8 cellular contexts compared by ENCODE assay signal in genomic region chr19:49580264-49581006, GRCh38. TPM values are rescaled to one million over a fixed set of nuclear protein-coding genes. Genes with fewer than 3 reads are reported as not detected.
A peak's percentile ranks its signal among the peaks of the same experiment; 100 is the strongest.
DNase-seq lines count a peak whose midpoint lies in the region; TF ChIP-seq lines count a peak whose summit lies in the region.

A gene with protein sequence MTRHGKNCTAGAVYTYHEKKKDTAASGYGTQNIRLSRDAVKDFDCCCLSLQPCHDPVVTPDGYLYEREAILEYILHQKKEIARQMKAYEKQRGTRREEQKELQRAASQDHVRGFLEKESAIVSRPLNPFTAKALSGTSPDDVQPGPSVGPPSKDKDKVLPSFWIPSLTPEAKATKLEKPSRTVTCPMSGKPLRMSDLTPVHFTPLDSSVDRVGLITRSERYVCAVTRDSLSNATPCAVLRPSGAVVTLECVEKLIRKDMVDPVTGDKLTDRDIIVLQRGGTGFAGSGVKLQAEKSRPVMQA (minus strand): TSS chr19:49580556. CDS start chr19:49560691, 19,865 bp downstream.

- DNase-seq in Daoy (ENCODE audit: low read depth) (peak; percentile 98), H4 (ENCODE audit: low spot score) (peak; percentile 97), M059J (ENCODE audit: low read depth) (peak; percentile 95), SHP77 treated with DMSO at 0.1 percent for 48 hours (lab: John Stamatoyannopoulos, UW) (peak; percentile 91), fibroblast of pulmonary artery (ENCODE audit: low read depth) (peak; percentile 98), nephron progenitor cell (peak; percentile 96)
- DNase-seq in activated effector memory CD4-positive, alpha-beta T cell treated with Interleukin-2 at 50 U/mL for 16 hours = peak; percentile 94

- no peaks in the 10 kb centered on the region for H3K9me3 Mint-ChIP-seq in nephron progenitor cell
- H3K9me3 Mint-ChIP-seq in stimulated activated naive CD8-positive, alpha-beta T cell treated with anti-CD3 and anti-CD28 coated beads, Interleukin-15, Interleukin-2, amounts not matched to agents 100 ng/mL and 50 ng/mL, for 24 hours = no peaks in the 10 kb centered on the region

- peaks cover 9% of the 10 kb centered on the region for H3K27me3 Mint-ChIP-seq in nephron progenitor cell (ENCODE audit: low read depth, poor library complexity)
- H3K27me3 Mint-ChIP-seq in stimulated activated naive CD8-positive, alpha-beta T cell treated with anti-CD3 and anti-CD28 coated beads, Interleukin-15, Interleukin-2, amounts not matched to agents 100 ng/mL and 50 ng/mL, for 24 hours = no peaks in the 10 kb centered on the region

- peak within 1 kb of the TSS; percentile 95 for H3K4me3 Mint-ChIP-seq in nephron progenitor cell
- H3K4me3 Mint-ChIP-seq in stimulated activated naive CD8-positive, alpha-beta T cell treated with anti-CD3 and anti-CD28 coated beads, Interleukin-15, Interleukin-2, amounts not matched to agents 100 ng/mL and 50 ng/mL, for 24 hours = peak within 1 kb of the TSS; percentile 92

- TF ChIP-seq CTCF in fibroblast of pulmonary artery (IDR thresholded peaks at IDR 0.05; ENCODE audit: low read length, missing control alignments) (no peak), nephron progenitor cell (IDR thresholded peaks at IDR 0.05) (no peak)

- peak within 1 kb of the TSS; percentile 80 for H3K4me3 ChIP-seq in fibroblast of pulmonary artery (replicated peaks; ENCODE audit: low read depth, low read length)

- peak within 1 kb of the TSS; percentile 96 for H3K27ac Mint-ChIP-seq in nephron progenitor cell
- H3K27ac Mint-ChIP-seq in stimulated activated naive CD8-positive, alpha-beta T cell treated with anti-CD3 and anti-CD28 coated beads, Interleukin-15, Interleukin-2, amounts not matched to agents 100 ng/mL and 50 ng/mL, for 24 hours = peak within 1 kb of the TSS; percentile 78

- peaks cover 10% of the 10 kb centered on the region for H3K36me3 Mint-ChIP-seq in nephron progenitor cell (ENCODE audit: low read depth)
- peaks cover 3% of the 10 kb centered on the region for H3K36me3 Mint-ChIP-seq in stimulated activated naive CD8-positive, alpha-beta T cell treated with anti-CD3 and anti-CD28 coated beads, Interleukin-15, Interleukin-2, amounts not matched to agents 100 ng/mL and 50 ng/mL, for 24 hours (ENCODE audit: low read depth)

- peaks cover 37% of the 10 kb centered on the region for H3K4me1 Mint-ChIP-seq in nephron progenitor cell
- peaks cover 33% of the 10 kb centered on the region for H3K4me1 Mint-ChIP-seq in stimulated activated naive CD8-positive, alpha-beta T cell treated with anti-CD3 and anti-CD28 coated beads, Interleukin-15, Interleukin-2, amounts not matched to agents 100 ng/mL and 50 ng/mL, for 24 hours (ENCODE audit: low read depth)

RNA-seq across cellular contexts. Expression of the gene that starts here (rescaled TPM):
- total RNA-seq in Daoy (2014; rRNA removed; shearing (Covaris generic)) = 182 and 246 TPM in 2 replicates
- 95.7 and 114 TPM in 2 replicates for total RNA-seq in H4 (2014; rRNA removed; shearing (Covaris generic))
- total RNA-seq in M059J (2014; rRNA removed; shearing (Covaris generic)) = 122 and 129 TPM in 2 replicates

Comparison
In these comparisons a context has a peak if more than half of its experiments do, and no peak if none do; other contexts are left out.
1. Peak in every context shown above with its lines: DNase-seq and H3K4me3 ChIP-seq.